ENCODE assay signal across 18 cellular contexts in genomic region chr19:41085748-41086415, GRCh38. TPM values are rescaled to one million over a fixed set of nuclear protein-coding genes. Genes with fewer than 3 reads are reported as not detected.
DNase-seq lines count a peak whose midpoint lies in the region; ATAC-seq and TF ChIP-seq lines count a peak whose summit lies in the region.
"Had no signal": no experiment of that assay in that cellular context is flagged by ENCODE, and none has a peak within 500 bp of the region (broad histone marks: within the 10 kb centered on the region; RNA-seq: fewer than 3 reads in every experiment).

No MANE protein-coding gene starts in this region.

- H3K4me3 ChIP-seq in WERI-Rb-1 (ENCODE audit: low read depth, low read length) (no peak overlapping the region), right lobe of liver (no peak overlapping the region)
- H3K4me3 ChIP-seq: A549; BLaER1 treated with 17β-estradiol and CSF1 and Interleukin-3, amounts not matched to agents 10 nM and 100 nM; GM12878 had no signal

- ATAC-seq in right lobe of liver: peak; percentile 90 to 95 (median 92)
- ATAC-seq: A549; CD8-positive, alpha-beta T cell; GM12878 had no signal

- no peaks in the 10 kb centered on the region for H3K27me3 ChIP-seq in WERI-Rb-1 (ENCODE audit: insufficient read depth, low read depth, severe bottlenecking)
- H3K27me3 ChIP-seq in right lobe of liver: no peaks in the 10 kb centered on the region
- H3K27me3 ChIP-seq: BLaER1 treated with 17β-estradiol and CSF1 and Interleukin-3, amounts not matched to agents 10 nM and 100 nM had no signal

- no peaks in the 10 kb centered on the region for H3K36me3 Mint-ChIP-seq in activated CD4-positive, alpha-beta T cell treated with anti-CD3 and anti-CD28 coated beads, Interleukin-2, amount 10 ng/mL, durations not matched to agents 24 days and 14 days (ENCODE audit: low read depth)
- H3K36me3 Mint-ChIP-seq: CD8-positive, alpha-beta T cell had no signal

- no peaks in the 10 kb centered on the region for H3K9me3 ChIP-seq in WERI-Rb-1 (ENCODE audit: severe bottlenecking)
- no peaks in the 10 kb centered on the region for H3K9me3 ChIP-seq in right lobe of liver
- H3K9me3 ChIP-seq: A549, Caco-2 had no signal

- H3K27ac ChIP-seq in WERI-Rb-1: no peak overlapping the region
- peak overlapping the region in 2 of 3 donors; percentile 81 to 87 for H3K27ac ChIP-seq in right lobe of liver
- H3K27ac ChIP-seq: 22Rv1; A549; BLaER1 treated with 17β-estradiol and CSF1 and Interleukin-3, amounts not matched to agents 10 nM and 100 nM; C4-2B had no signal

- H3K27ac Mint-ChIP-seq in activated CD4-positive, alpha-beta T cell treated with anti-CD3 and anti-CD28 coated beads, Interleukin-2, amount 10 ng/mL, durations not matched to agents 24 days and 14 days: peak overlapping the region; percentile 14
- H3K27ac Mint-ChIP-seq: B cell; CD4-positive, alpha-beta T cell; CD8-positive, alpha-beta T cell had no signal

- H3K4me1 Mint-ChIP-seq in activated CD4-positive, alpha-beta T cell treated with anti-CD3 and anti-CD28 coated beads, Interleukin-2, amount 10 ng/mL, durations not matched to agents 24 days and 14 days: no peaks in the 10 kb centered on the region
- H3K4me1 Mint-ChIP-seq: B cell had no signal

- TF ChIP-seq POLR2A in right lobe of liver (IDR thresholded peaks at IDR 0.05): no peak

- WGBS in right lobe of liver (ENCODE audit: insufficient coverage, low coverage, low lambda C conversion rate, missing lambda C conversion rate): 13% methylated on average over 1 of the region's 1 CpG

- H3K27me3 Mint-ChIP-seq in activated CD4-positive, alpha-beta T cell treated with anti-CD3 and anti-CD28 coated beads, Interleukin-2, amount 10 ng/mL, durations not matched to agents 24 days and 14 days: peaks cover 49% of the 10 kb centered on the region

- peaks cover 2 to 18% (median 7%) of the 10 kb centered on the region in 4 donors for H3K4me1 ChIP-seq in right lobe of liver
- H3K4me1 ChIP-seq: BLaER1 treated with 17β-estradiol and CSF1 and Interleukin-3, amounts not matched to agents 10 nM and 100 nM; Caco-2 had no signal

- intact Hi-C loops in activated CD4-positive, alpha-beta T cell treated with anti-CD3 and anti-CD28 coated beads, Interleukin-2, amount 10 ng/mL, durations not matched to agents 24 days and 14 days (cut with micrococcal nuclease): no loop called here
- intact Hi-C loops in right lobe of liver (cut with DNase I): no loop called here

- TF ChIP-seq CTCF in WERI-Rb-1 (IDR thresholded peaks at IDR 0.05; ENCODE audit: low read depth, low read length) (no peak), right lobe of liver (IDR thresholded peaks at IDR 0.05) (no peak)

- no peak for DNase-seq in activated CD4-positive, alpha-beta T cell treated with anti-CD3 and anti-CD28 coated beads, Interleukin-2, amount 10 ng/mL, durations not matched to agents 24 days and 14 days
- DNase-seq in activated CD4-positive, alpha-beta T cell treated with anti-CD3 and anti-CD28 coated beads for 4 hours: no peak
- DNase-seq in WERI-Rb-1 (peak; percentile 11), right lobe of liver (peak in 2 of 3 donors; percentile 32 to 67), NCI-H748 (lab: John Stamatoyannopoulos, UW; ENCODE audit: unreplicated experiment) (no peak)
- DNase-seq: AML-193; Caco-2; Calu3; CD4-positive, alpha-beta T cell; CD8-positive, alpha-beta T cell; DMS79 treated with DMSO at 0.1 percent for 48 hours had no signal

- H3K36me3 ChIP-seq in WERI-Rb-1 (no peaks in the 10 kb centered on the region), right lobe of liver (no peaks in the 10 kb centered on the region)
- H3K36me3 ChIP-seq: BLaER1 treated with 17β-estradiol and CSF1 and Interleukin-3, amounts not matched to agents 10 nM and 100 nM had no signal

- no peak overlapping the region for H3K4me3 Mint-ChIP-seq in activated CD4-positive, alpha-beta T cell treated with anti-CD3 and anti-CD28 coated beads, Interleukin-2, amount 10 ng/mL, durations not matched to agents 24 days and 14 days
- H3K4me3 Mint-ChIP-seq: B cell; CD4-positive, alpha-beta T cell; CD8-positive, alpha-beta T cell had no signal

- no peaks in the 10 kb centered on the region for H3K9me3 Mint-ChIP-seq in activated CD4-positive, alpha-beta T cell treated with anti-CD3 and anti-CD28 coated beads, Interleukin-2, amount 10 ng/mL, durations not matched to agents 24 days and 14 days
- H3K9me3 Mint-ChIP-seq: CD8-positive, alpha-beta T cell had no signal

RNA-seq across cellular contexts. Expression of gene CYP2A13, which starts 2.4 kb away (rescaled TPM):
- total RNA-seq in activated CD4-positive, alpha-beta T cell treated with anti-CD3 and anti-CD28 coated beads, Interleukin-2, amount 10 ng/mL, durations not matched to agents 24 days and 14 days: not detected in 2 replicates
- 10 to 100 TPM in 1 of 6 experiments, 1 to 10 TPM in 1, under 1 TPM in 1, not detected in 3; 0.73 to 15.8 (median 2.1) TPM for total RNA-seq in right lobe of liver
- total RNA-seq: A172; B cell; Caco-2; Calu3; CD4-positive, alpha-beta T cell; CD8-positive, alpha-beta T cell; GM12878 had no signal

RNA-seq across cellular contexts. Expression of gene CYP2F1, which starts 28.4 kb away (rescaled TPM):
- total RNA-seq in activated CD4-positive, alpha-beta T cell treated with anti-CD3 and anti-CD28 coated beads, Interleukin-2, amount 10 ng/mL, durations not matched to agents 24 days and 14 days: not detected in 2 replicates
- total RNA-seq in right lobe of liver: not detected
- total RNA-seq: A172, B cell, Caco-2, Calu3, GM12878 had no signal

Comparison
In these comparisons a context has a peak if more than half of its experiments do, and no peak if none do; other contexts are left out.
1. DNase-seq: peak in WERI-Rb-1 (single experiment) and right lobe of liver (2 of 3); none in activated CD4-positive, alpha-beta T cell treated with anti-CD3 and anti-CD28 coated beads, Interleukin-2, amount 10 ng/mL, durations not matched to agents 24 days and 14 days (single experiment), activated CD4-positive, alpha-beta T cell treated with anti-CD3 and anti-CD28 coated beads for 4 hours (0 of 2) and NCI-H748 (single experiment).